Comparison of ENCODE assay signal across 17 cellular contexts in genomic region chr3:42056840-42057239, GRCh38. TPM values are rescaled to one million over a fixed set of nuclear protein-coding genes. Genes with fewer than 3 reads are reported as not detected.
A peak's percentile ranks its signal among the peaks of the same experiment; 100 is the strongest.
DNase-seq lines count a peak whose midpoint lies in the region; ATAC-seq and TF ChIP-seq lines count a peak whose summit lies in the region.
"Had no signal": no experiment of that assay in that cellular context is flagged by ENCODE, and none has a peak within 500 bp of the region (broad histone marks: within the 10 kb centered on the region; RNA-seq: fewer than 3 reads in every experiment).

No MANE protein-coding gene starts in this region.

- H3K36me3 ChIP-seq in heart right ventricle (no peaks in the 10 kb centered on the region), iPS-20b (ENCODE audit: insufficient read depth, low read depth, low read length) (no peaks in the 10 kb centered on the region), MG63 (no peaks in the 10 kb centered on the region)
- H3K36me3 ChIP-seq: uterus had no signal

- H3K4me1 ChIP-seq in heart right ventricle (peaks cover 21 to 97% (median 69%) of the 10 kb centered on the region in 9 donors), iPS-20b (ENCODE audit: insufficient read depth, low read length) (peaks cover 35% of the 10 kb centered on the region)
- H3K4me1 ChIP-seq: uterus had no signal

- H3K27ac ChIP-seq in heart right ventricle: peak overlapping the region in 8 of 10 donors; percentile 15 to 95 (median 51)
- H3K27ac ChIP-seq in iPS-20b (ENCODE audit: low read length): no peak overlapping the region
- H3K27ac ChIP-seq: uterus had no signal

- 44 to 64% methylated on average over 2 of the region's 2 CpGs for WGBS in heart right ventricle, 2 donors

- intact Hi-C loops in heart right ventricle (cut with DNase I): loop anchor here in 1 of 10 donors (1.0 kb wide), 1 partner anchor 12 kb away; no protein-coding TSS in a partner anchor
- intact Hi-C loops in Right ventricle myocardium superior (cut with DNase I): no loop called here

- H3K9me3 ChIP-seq in heart right ventricle (no peaks in the 10 kb centered on the region), iPS-20b (ENCODE audit: insufficient read depth, low read depth, low read length) (no peaks in the 10 kb centered on the region), MG63 (no peaks in the 10 kb centered on the region)
- H3K9me3 ChIP-seq: uterus had no signal

- ATAC-seq in heart right ventricle (no peak), Right ventricle myocardium superior (ENCODE audit: poor library complexity) (no peak), GM21447 (IDR thresholded peaks at IDR 0.05; ENCODE audit: unreplicated experiment) (no peak)
- ATAC-seq: activated CD4-positive, alpha-beta T cell treated with anti-CD3 and anti-CD28 coated beads for 36 hours; stimulated activated naive CD8-positive, alpha-beta T cell treated with anti-CD3 and anti-CD28 coated beads, Interleukin-15, amount 100 ng/mL, for 72 hours had no signal

- DNase-seq in heart right ventricle: no peak
- DNase-seq in Right ventricle myocardium superior: no peak
- DNase-seq in NCI-H524 treated with DMSO at 0.1 percent for 48 hours (lab: John Stamatoyannopoulos, UW): peak; percentile 53
- no peak for DNase-seq in hippocampal formation (lab: John Stamatoyannopoulos, UW)
- no peak for DNase-seq in GM20000 (ENCODE audit: low spot score)
- DNase-seq in MG63: no peak
- DNase-seq: activated CD4-positive, alpha-beta T cell treated with anti-CD3 and anti-CD28 coated beads for 36 hours; activated gamma-delta T cell; amniotic stem cell; central memory CD4-positive, alpha-beta T cell; effector memory CD4-positive, alpha-beta T cell; NCI-H226; stimulated activated naive CD8-positive, alpha-beta T cell treated with anti-CD3 and anti-CD28 coated beads, Interleukin-15, amount 100 ng/mL, for 72 hours; T-helper 9 cell; uterus had no signal

- TF ChIP-seq CTCF in heart right ventricle (IDR thresholded peaks at IDR 0.05): no peak
- no peak for TF ChIP-seq CTCF in GM20000 (IDR thresholded peaks at IDR 0.05; ENCODE audit: extremely low read depth, missing control alignments)

- H3K4me3 ChIP-seq in heart right ventricle (no peak overlapping the region), iPS-20b (ENCODE audit: low read length) (0 out of 2 replicates have a peak overlapping the region, but pooled peaks have one; percentile 7), MG63 (no peak overlapping the region)
- H3K4me3 ChIP-seq: uterus had no signal

- H3K27me3 ChIP-seq in heart right ventricle: no peaks in the 10 kb centered on the region
- no peaks in the 10 kb centered on the region for H3K27me3 ChIP-seq in iPS-20b (ENCODE audit: insufficient read depth, low read length)
- H3K27me3 ChIP-seq in MG63: no peaks in the 10 kb centered on the region
- H3K27me3 ChIP-seq: uterus had no signal

- no peak overlapping the region for H3K9ac ChIP-seq in iPS-20b (ENCODE audit: low read depth, low read length)

RNA-seq across cellular contexts. Expression of gene TRAK1, which starts 34.3 kb away (rescaled TPM):
- total RNA-seq in heart right ventricle (100 to 1,000 TPM; 182 to 423 (median 320) TPM), Right ventricle myocardium superior (273 TPM)
- 10 to 100 TPM; 35.5 to 41.2 TPM for polyA plus RNA-seq in heart right ventricle
- 7.1 and 8.2 TPM in 2 replicates for total RNA-seq in MG63 (2014; rRNA removed; shearing (Covaris generic); ENCODE audit: low replicate concordance)

Comparison
In these comparisons a context has a peak if more than half of its experiments do, and no peak if none do; other contexts are left out.
1. RNA of gene TRAK1, which starts 34.3 kb away (total RNA-seq): 182 to 423 TPM in heart right ventricle and 273 TPM in Right ventricle myocardium superior (single experiment); 7.1 to 8.2 TPM in MG63; every median in the first group is over 10 times any median in the second.